16 cellular contexts compared by ENCODE assay signal in genomic region chr20:3077618-3078134, GRCh38. TPM values are rescaled to one million over a fixed set of nuclear protein-coding genes. Genes with fewer than 3 reads are reported as not detected.
A peak's percentile ranks its signal among the peaks of the same experiment; 100 is the strongest.
DNase-seq lines count a peak whose midpoint lies in the region; ATAC-seq and TF ChIP-seq lines count a peak whose summit lies in the region.
"Had no signal": no experiment of that assay in that cellular context is flagged by ENCODE, and none has a peak within 500 bp of the region (broad histone marks: within the 10 kb centered on the region; RNA-seq: fewer than 3 reads in every experiment).

No MANE protein-coding gene starts in this region.

- peak overlapping the region; percentile 32 for H3K4me3 Mint-ChIP-seq in activated CD4-positive, alpha-beta T cell treated with anti-CD3 and anti-CD28 coated beads, Interleukin-2, amount 10 ng/mL, durations not matched to agents 24 days and 14 days
- peak overlapping the region; percentile 35 for H3K4me3 Mint-ChIP-seq in activated T-helper 17 cell treated with anti-CD3 and anti-CD28 coated beads, Interleukin-2, amount 50 U/mL, for 72 hours
- H3K4me3 Mint-ChIP-seq in natural killer cell treated with Interleukin-12 subunit alpha and Interleukin-12 subunit beta and Interleukin-15 and Interleukin-18, amount 100 ng/mL, for 72 hours, result peak overlapping the region; percentile 12

- peaks cover 24% of the 10 kb centered on the region for H3K4me1 Mint-ChIP-seq in activated CD4-positive, alpha-beta T cell treated with anti-CD3 and anti-CD28 coated beads, Interleukin-2, amount 10 ng/mL, durations not matched to agents 24 days and 14 days
- peaks cover 4% of the 10 kb centered on the region for H3K4me1 Mint-ChIP-seq in activated T-helper 17 cell treated with anti-CD3 and anti-CD28 coated beads, Interleukin-2, amount 50 U/mL, for 72 hours
- H3K4me1 Mint-ChIP-seq in natural killer cell treated with Interleukin-12 subunit alpha and Interleukin-12 subunit beta and Interleukin-15 and Interleukin-18, amount 100 ng/mL, for 72 hours (ENCODE audit: low read depth in 2 of 2), result peaks cover 6 to 14% of the 10 kb centered on the region in 2 donors

- H3K27me3 ChIP-seq in Loucy (ENCODE audit: insufficient read depth, low read length, poor library complexity, severe bottlenecking), result no peaks in the 10 kb centered on the region

- DNase-seq in activated CD4-positive, alpha-beta T cell treated with anti-CD3 and anti-CD28 coated beads, Interleukin-2, amount 10 ng/mL, durations not matched to agents 24 days and 14 days, result peak; percentile 75
- no peak for DNase-seq in activated CD4-positive, alpha-beta T cell treated with anti-CD3 and anti-CD28 coated beads, Interleukin-2, amount 50 U/mL, for 4 hours
- no peak for DNase-seq in natural killer cell treated with Interleukin-12 subunit alpha and Interleukin-12 subunit beta and Interleukin-15 and Interleukin-18, amount 100 ng/mL, for 72 hours (ENCODE audit: low spot score)
- no peak for DNase-seq in stimulated activated CD4-positive, alpha-beta T cell treated with anti-CD3 and anti-CD28 coated beads, Interleukin-4, amount 100 ng/mL, for 4 hours
- DNase-seq: Caco-2, mesendoderm, NCI-H1417 treated with DMSO at 0.1 percent for 48 hours had no signal

- no peak overlapping the region for H3K4me3 ChIP-seq in Loucy (ENCODE audit: low read length, poor library complexity, severe bottlenecking)
- H3K4me3 ChIP-seq: skin epidermis, thoracic aorta had no signal

- H3K9me2 ChIP-seq in Loucy (replicated peaks; ENCODE audit: low read depth, low read length), result no peaks in the 10 kb centered on the region

- H3K27ac Mint-ChIP-seq in activated CD4-positive, alpha-beta T cell treated with anti-CD3 and anti-CD28 coated beads, Interleukin-2, amount 10 ng/mL, durations not matched to agents 24 days and 14 days, result peak overlapping the region; percentile 21
- no peak overlapping the region for H3K27ac Mint-ChIP-seq in activated T-helper 17 cell treated with anti-CD3 and anti-CD28 coated beads, Interleukin-2, amount 50 U/mL, for 72 hours
- no peak overlapping the region for H3K27ac Mint-ChIP-seq in natural killer cell treated with Interleukin-12 subunit alpha and Interleukin-12 subunit beta and Interleukin-15 and Interleukin-18, amount 100 ng/mL, for 72 hours

- H3K4me2 ChIP-seq in Loucy (ENCODE audit: low read depth, low read length, poor library complexity, severe bottlenecking), result no peak overlapping the region

- no peaks in the 10 kb centered on the region for H4K20me1 ChIP-seq in Loucy (ENCODE audit: insufficient read depth, low read length, poor library complexity, severe bottlenecking)

- H3K79me2 ChIP-seq in Loucy (ENCODE audit: insufficient read depth, low read length), result no peaks in the 10 kb centered on the region

- H3K9ac ChIP-seq in Loucy (ENCODE audit: low read depth, low read length, poor library complexity, severe bottlenecking), result no peak overlapping the region

- peak; percentile 61 for ATAC-seq in activated T-helper 17 cell treated with anti-CD3 and anti-CD28 coated beads, Interleukin-2, amount 50 U/mL, for 72 hours (replicated peaks)
- peak in 1 of 2 donors; percentile 63 for ATAC-seq in natural killer cell treated with Interleukin-12 subunit alpha and Interleukin-12 subunit beta and Interleukin-15 and Interleukin-18, amount 100 ng/mL, for 72 hours
- ATAC-seq in HG02981 (IDR thresholded peaks at IDR 0.05; ENCODE audit: unreplicated experiment) (no peak), GM19023 (IDR thresholded peaks at IDR 0.05; ENCODE audit: unreplicated experiment) (no peak)

- H3K36me3 ChIP-seq in Loucy (ENCODE audit: insufficient read depth, low read length), result no peaks in the 10 kb centered on the region
- H3K36me3 ChIP-seq: thoracic aorta had no signal

- no peak for TF ChIP-seq CTCF in Loucy (conservative IDR thresholded peaks at IDR 0.05; ENCODE audit: low read length)

- H3K4me1 ChIP-seq in Loucy (ENCODE audit: insufficient read depth, low read length, poor library complexity, severe bottlenecking), result peaks cover 10% of the 10 kb centered on the region
- H3K4me1 ChIP-seq: Caco-2 had no signal

- H3K27me3 Mint-ChIP-seq in activated CD4-positive, alpha-beta T cell treated with anti-CD3 and anti-CD28 coated beads, Interleukin-2, amount 10 ng/mL, durations not matched to agents 24 days and 14 days, result peaks cover 39% of the 10 kb centered on the region
- peaks cover 22% of the 10 kb centered on the region for H3K27me3 Mint-ChIP-seq in activated T-helper 17 cell treated with anti-CD3 and anti-CD28 coated beads, Interleukin-2, amount 50 U/mL, for 72 hours
- peaks cover 29 to 35% of the 10 kb centered on the region in 2 donors for H3K27me3 Mint-ChIP-seq in natural killer cell treated with Interleukin-12 subunit alpha and Interleukin-12 subunit beta and Interleukin-15 and Interleukin-18, amount 100 ng/mL, for 72 hours

- H2AFZ ChIP-seq in Loucy (ENCODE audit: low read length), result peak overlapping the region; percentile 5; the same call in 1 of the 2 replicates

- H3K36me3 Mint-ChIP-seq in activated CD4-positive, alpha-beta T cell treated with anti-CD3 and anti-CD28 coated beads, Interleukin-2, amount 10 ng/mL, durations not matched to agents 24 days and 14 days (ENCODE audit: low read depth), result peaks cover 2% of the 10 kb centered on the region
- no peaks in the 10 kb centered on the region for H3K36me3 Mint-ChIP-seq in activated T-helper 17 cell treated with anti-CD3 and anti-CD28 coated beads, Interleukin-2, amount 50 U/mL, for 72 hours (ENCODE audit: low read depth)
- no peaks in the 10 kb centered on the region for H3K36me3 Mint-ChIP-seq in natural killer cell treated with Interleukin-12 subunit alpha and Interleukin-12 subunit beta and Interleukin-15 and Interleukin-18, amount 100 ng/mL, for 72 hours

- H3K9me3 Mint-ChIP-seq in activated CD4-positive, alpha-beta T cell treated with anti-CD3 and anti-CD28 coated beads, Interleukin-2, amount 10 ng/mL, durations not matched to agents 24 days and 14 days, result peaks cover 6% of the 10 kb centered on the region
- no peaks in the 10 kb centered on the region for H3K9me3 Mint-ChIP-seq in activated T-helper 17 cell treated with anti-CD3 and anti-CD28 coated beads, Interleukin-2, amount 50 U/mL, for 72 hours
- no peaks in the 10 kb centered on the region for H3K9me3 Mint-ChIP-seq in natural killer cell treated with Interleukin-12 subunit alpha and Interleukin-12 subunit beta and Interleukin-15 and Interleukin-18, amount 100 ng/mL, for 72 hours

- intact Hi-C loops in activated CD4-positive, alpha-beta T cell treated with anti-CD3 and anti-CD28 coated beads, Interleukin-2, amount 10 ng/mL, durations not matched to agents 24 days and 14 days (cut with micrococcal nuclease), result no loop called here

- H3F3A ChIP-seq in Loucy (ENCODE audit: low read depth), result no peaks in the 10 kb centered on the region

- no peaks in the 10 kb centered on the region for H3K9me3 ChIP-seq in Loucy (ENCODE audit: insufficient read depth, low read depth, low read length)
- H3K9me3 ChIP-seq: Caco-2, thoracic aorta had no signal

RNA-seq across cellular contexts. Expression of gene OXT, which starts 6.3 kb away (rescaled TPM):
- 0.73 TPM in 1 of 2 replicates, not detected in the other for total RNA-seq in activated CD4-positive, alpha-beta T cell treated with anti-CD3 and anti-CD28 coated beads, Interleukin-2, amount 10 ng/mL, durations not matched to agents 24 days and 14 days
- not detected for total RNA-seq in activated T-helper 17 cell treated with anti-CD3 and anti-CD28 coated beads, Interleukin-2, amount 50 U/mL, for 72 hours
- total RNA-seq in natural killer cell treated with Interleukin-12 subunit alpha and Interleukin-12 subunit beta and Interleukin-15 and Interleukin-18, amount 100 ng/mL, for 72 hours, result not detected
- total RNA-seq: HT1080, omental fat pad, RPMI7951, thoracic aorta had no signal

RNA-seq across cellular contexts. Expression of gene AVP, which starts 6.8 kb away (rescaled TPM):
- total RNA-seq in activated CD4-positive, alpha-beta T cell treated with anti-CD3 and anti-CD28 coated beads, Interleukin-2, amount 10 ng/mL, durations not matched to agents 24 days and 14 days, result not detected in 2 replicates
- total RNA-seq in activated T-helper 17 cell treated with anti-CD3 and anti-CD28 coated beads, Interleukin-2, amount 50 U/mL, for 72 hours, result not detected
- not detected for total RNA-seq in natural killer cell treated with Interleukin-12 subunit alpha and Interleukin-12 subunit beta and Interleukin-15 and Interleukin-18, amount 100 ng/mL, for 72 hours
- total RNA-seq: Caco-2, HT1080, omental fat pad, RPMI7951, thoracic aorta had no signal

RNA-seq across cellular contexts. Expression of gene MRPS26, which starts 31.8 kb away (rescaled TPM):
- 123 and 130 TPM in 2 replicates for total RNA-seq in activated CD4-positive, alpha-beta T cell treated with anti-CD3 and anti-CD28 coated beads, Interleukin-2, amount 10 ng/mL, durations not matched to agents 24 days and 14 days
- total RNA-seq in activated T-helper 17 cell treated with anti-CD3 and anti-CD28 coated beads, Interleukin-2, amount 50 U/mL, for 72 hours, result 10 to 100 TPM; 52.9 to 66.4 TPM
- 10 to 100 TPM; 31.2 to 56.6 TPM for total RNA-seq in natural killer cell treated with Interleukin-12 subunit alpha and Interleukin-12 subunit beta and Interleukin-15 and Interleukin-18, amount 100 ng/mL, for 72 hours

RNA-seq across cellular contexts. Expression of gene GNRH2, which starts 34.3 kb away (rescaled TPM):
- 1.7 and 2.7 TPM in 2 replicates for total RNA-seq in activated CD4-positive, alpha-beta T cell treated with anti-CD3 and anti-CD28 coated beads, Interleukin-2, amount 10 ng/mL, durations not matched to agents 24 days and 14 days
- 10 to 100 TPM in 1 of 2 donors, under 1 TPM in 1; 0.61 to 13.7 TPM for total RNA-seq in activated T-helper 17 cell treated with anti-CD3 and anti-CD28 coated beads, Interleukin-2, amount 50 U/mL, for 72 hours
- total RNA-seq in natural killer cell treated with Interleukin-12 subunit alpha and Interleukin-12 subunit beta and Interleukin-15 and Interleukin-18, amount 100 ng/mL, for 72 hours, result 1 to 10 TPM; 2.1 to 3.2 TPM
- total RNA-seq: Caco-2, HT1080, omental fat pad, RPMI7951, thoracic aorta had no signal
